26 cellular contexts compared by ENCODE assay signal in genomic region chr13:108621421-108621820, GRCh38. TPM values are rescaled to one million over a fixed set of nuclear protein-coding genes. Genes with fewer than 3 reads are reported as not detected.
"Had no signal": no experiment of that assay in that cellular context is flagged by ENCODE, and none has a peak within 500 bp of the region (broad histone marks: within the 10 kb centered on the region; RNA-seq: fewer than 3 reads in every experiment).

No MANE protein-coding gene starts in this region.

- H3K4me3 ChIP-seq: cardiac muscle cell, heart right ventricle, left ventricle myocardium inferior, testis, uterus had no signal

- ATAC-seq: activated CD4-positive, alpha-beta T cell treated with anti-CD3 and anti-CD28 coated beads for 36 hours; heart right ventricle; naive thymus-derived CD4-positive, alpha-beta T cell; stimulated activated naive B cell treated with anti-CD40 and anti-IgM and Interleukin-4, amounts not matched to agents 10 μg/mL and 1 μg/mL and 100 μg/mL, for 72 hours had no signal

- H3K27me3 ChIP-seq: cardiac muscle cell, heart right ventricle, testis, uterus had no signal

- H3K36me3 ChIP-seq: cardiac muscle cell, heart right ventricle, left ventricle myocardium inferior, uterus had no signal

- DNase-seq: activated B cell treated with CpG ODN at 0.5 μM for 24 hours; activated CD4-positive, alpha-beta T cell treated with anti-CD3 and anti-CD28 coated beads for 36 hours; activated CD4-positive, alpha-beta T cell treated with anti-CD3 and anti-CD28 coated beads, Interleukin-2, amount 50 U/mL, for 48 hours; activated CD8-positive, alpha-beta memory T cell treated with anti-CD3 and anti-CD28 coated beads, Interleukin-2, amount 50 U/mL, for 48 hours; activated effector memory CD4-positive, alpha-beta T cell treated with Interleukin-2 at 50 U/mL for 16 hours; activated naive CD4-positive, alpha-beta T cell treated with anti-CD3 and anti-CD28 coated beads for 36 hours; activated naive CD8-positive, alpha-beta T cell treated with anti-CD3 and anti-CD28 coated beads, Interleukin-2, amount 10 ng/mL, durations not matched to agents 7 days and 5 days; activated T-cell treated with anti-CD3 and anti-CD28 coated beads, Interleukin-2, amount 50 U/mL, for 48 hours; amygdala; heart right ventricle; left ventricle myocardium inferior; naive thymus-derived CD4-positive, alpha-beta T cell; occipital lobe; posterior cingulate gyrus; retina; stimulated activated CD4-positive, alpha-beta T cell treated with anti-CD3 and anti-CD28 coated beads, Interleukin-2, amount 100 ng/mL, for 48 hours; stimulated activated CD8-positive, alpha-beta memory T cell treated with anti-CD3 and anti-CD28 coated beads, Interleukin-4, amount 100 ng/mL, for 48 hours; stimulated activated naive B cell treated with anti-CD40 and anti-IgM and Interleukin-4, amounts not matched to agents 10 μg/mL and 1 μg/mL and 100 μg/mL, for 72 hours; T1000; testis; trophoblast cell; uterus had no signal

- FAIRE-seq: keratinocyte had no signal

RNA-seq across cellular contexts. Expression of gene MYO16, which starts 8.0 kb away (rescaled TPM):
- total RNA-seq: activated B cell treated with CpG ODN at 0.5 μM for 24 hours; activated CD4-positive, alpha-beta T cell treated with anti-CD3 and anti-CD28 coated beads for 36 hours; activated CD8-positive, alpha-beta memory T cell treated with anti-CD3 and anti-CD28 coated beads for 36 hours; activated naive CD4-positive, alpha-beta T cell treated with anti-CD3 and anti-CD28 coated beads for 36 hours; lung microvascular endothelial cell had no signal
